Comparison of ENCODE assay signal across 8 cellular contexts in genomic region chr4:98482847-98483806, GRCh38.
DNase-seq lines count a peak whose midpoint lies in the region; ATAC-seq, FAIRE-seq and TF ChIP-seq lines count a peak whose summit lies in the region.

No MANE protein-coding gene starts in this region.

- H3K27me3 Mint-ChIP-seq in effector memory CD8-positive, alpha-beta T cell: no peaks in the 10 kb centered on the region

- H3K27ac ChIP-seq in OCI-LY3 (ENCODE audit: low read length): peak overlapping the region; percentile 65

- peaks cover 39% of the 10 kb centered on the region for H3K4me1 ChIP-seq in OCI-LY3 (ENCODE audit: low read length)

- FAIRE-seq in GM12891 (lab: Jason Lieb, UNC): peak; percentile 75

- peak overlapping the region; percentile 58 for H3K4me3 ChIP-seq in OCI-LY3 (ENCODE audit: low read length)

- no peaks in the 10 kb centered on the region for H3K27me3 ChIP-seq in OCI-LY3 (ENCODE audit: low read depth, low read length)

- peaks cover 3% of the 10 kb centered on the region for H3K36me3 ChIP-seq in OCI-LY3 (replicated peaks; ENCODE audit: low read depth, low read length)

- H3K36me3 Mint-ChIP-seq in effector memory CD8-positive, alpha-beta T cell (ENCODE audit: insufficient read depth): no peaks in the 10 kb centered on the region

- no peaks in the 10 kb centered on the region for H4K20me1 ChIP-seq in OCI-LY3 (ENCODE audit: insufficient read depth, low read length)

- no peaks in the 10 kb centered on the region for H3K9me3 Mint-ChIP-seq in effector memory CD8-positive, alpha-beta T cell

- peak overlapping the region; percentile 87 for H3K4me2 ChIP-seq in OCI-LY3 (ENCODE audit: low read length)

- no peak for TF ChIP-seq POLR2A in GM12891 (IDR thresholded peaks at IDR 0.05; ENCODE audit: low read depth, low read length)

- TF ChIP-seq CTCF in OCI-LY3 (IDR thresholded peaks at IDR 0.05; ENCODE audit: low read depth, low read length): no peak

- peaks cover 16 to 42% of the 10 kb centered on the region in 2 donors for H3K4me1 Mint-ChIP-seq in effector memory CD8-positive, alpha-beta T cell (ENCODE audit: low read depth in 2 of 2)

- peak; percentile 90 for ATAC-seq in GM21786 (IDR thresholded peaks at IDR 0.05; ENCODE audit: unreplicated experiment)
- ATAC-seq in effector memory CD8-positive, alpha-beta T cell (replicated peaks): no peak

- DNase-seq in GM12891 (ENCODE audit: insufficient read length, low spot score) (no peak), NCI-H146 treated with DMSO at 0.1 percent for 48 hours (lab: John Stamatoyannopoulos, UW; ENCODE audit: unreplicated experiment) (no peak), T-helper 9 cell (no peak), NCI-H82 (lab: John Stamatoyannopoulos, UW) (no peak), SIG-M5 treated with dmso at 0.1 percent for 504 hours (lab: John Stamatoyannopoulos, UW; ENCODE audit: unreplicated experiment) (no peak)
- DNase-seq in effector memory CD8-positive, alpha-beta T cell: no peak

- H3K9me3 ChIP-seq in OCI-LY3 (ENCODE audit: insufficient read depth, low read length): no peaks in the 10 kb centered on the region

- peaks cover 6% of the 10 kb centered on the region; the same call in 1 of the 2 replicates for H3K79me2 ChIP-seq in OCI-LY3 (ENCODE audit: low read length)

- H3K27ac Mint-ChIP-seq in effector memory CD8-positive, alpha-beta T cell: peak overlapping the region; percentile 54 to 84

- no peak overlapping the region for H3K4me3 Mint-ChIP-seq in effector memory CD8-positive, alpha-beta T cell

- peak overlapping the region; percentile 41; the same call in 1 of the 2 replicates for H3K9ac ChIP-seq in OCI-LY3 (ENCODE audit: low read length)

- H2AFZ ChIP-seq in OCI-LY3 (ENCODE audit: low read depth, low read length): no peak overlapping the region

TF ChIP-seq in GM12891, 5 proteins besides CTCF, POLR2A, EP300 and RAD21:
- TF ChIP-seq POLR2AphosphoS5 (IDR thresholded peaks at IDR 0.05; ENCODE audit: low read depth, low read length) (no peak), POU2F2 (IDR thresholded peaks at IDR 0.05; ENCODE audit: low read depth, low read length) (no peak; the same call in 1 of the 2 replicates), SPI1 (IDR thresholded peaks at IDR 0.05; ENCODE audit: low read depth, low read length) (peak; percentile 43; the same call in 1 of the 2 replicates), TAF1 (IDR thresholded peaks at IDR 0.05; ENCODE audit: low read depth, low read length) (no peak)
